ENCODE assay signal across 8 cellular contexts in the genomic region with DNA sequence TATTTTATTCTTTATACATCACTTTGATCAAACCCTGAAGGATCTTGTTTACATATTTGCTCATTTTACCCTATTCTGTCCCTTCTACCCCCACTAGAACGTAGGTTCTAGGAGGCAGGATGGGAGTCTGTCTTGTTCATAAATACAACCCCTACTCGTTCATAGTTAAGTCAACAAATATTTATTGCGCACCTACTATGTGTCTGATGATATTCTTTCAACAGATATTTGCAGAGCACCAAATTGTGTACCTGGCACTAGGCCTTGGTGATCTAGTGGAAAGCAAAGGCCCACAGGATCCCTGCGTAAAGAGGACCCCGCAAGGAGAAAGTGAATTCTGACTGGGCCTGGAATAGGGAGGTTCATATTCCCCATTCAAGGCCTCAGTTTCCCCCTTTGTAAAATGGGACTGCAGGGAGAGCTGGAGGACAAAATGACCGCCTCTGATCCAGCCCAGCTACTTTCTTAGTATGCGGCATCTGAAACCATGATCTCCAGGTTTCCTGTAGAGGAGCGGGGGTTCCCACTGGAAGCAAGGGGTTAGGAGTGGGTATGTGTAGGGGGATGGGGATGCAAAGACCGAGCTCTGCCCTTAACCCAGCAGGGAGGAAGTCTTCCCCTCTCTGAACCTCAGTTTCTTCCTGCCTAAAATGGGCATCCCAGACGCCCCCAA. TPM values are rescaled to one million over a fixed set of nuclear protein-coding genes. Genes with fewer than 3 reads are reported as not detected.
DNase-seq lines count a peak whose midpoint lies in the region; ATAC-seq and TF ChIP-seq lines count a peak whose summit lies in the region.

No MANE protein-coding gene starts in this region.

- ATAC-seq in GM21367 (IDR thresholded peaks at IDR 0.05; ENCODE audit: unreplicated experiment) = no peak
- no peak for ATAC-seq in GM19035 (IDR thresholded peaks at IDR 0.05; ENCODE audit: unreplicated experiment)

- no peaks in the 10 kb centered on the region for H3K27me3 ChIP-seq in SJSA1 (replicated peaks)
- H3K27me3 ChIP-seq in rectal smooth muscle tissue (ENCODE audit: control insufficient read depth, insufficient read depth, low read length) = no peaks in the 10 kb centered on the region

- H3K27ac ChIP-seq in SJSA1 (no peak overlapping the region), rectal smooth muscle tissue (ENCODE audit: low read depth, low read length) (no peak overlapping the region)

- peaks cover 16% of the 10 kb centered on the region for H3K4me1 ChIP-seq in SJSA1 (replicated peaks)
- H3K4me1 ChIP-seq in rectal smooth muscle tissue (ENCODE audit: control insufficient read depth, insufficient read depth, low read length) = peaks cover 11% of the 10 kb centered on the region

- peak overlapping the region; percentile 77 for H3K9ac ChIP-seq in rectal smooth muscle tissue (ENCODE audit: low read length)

- H3K36me3 ChIP-seq in SJSA1 (peaks cover 26% of the 10 kb centered on the region), rectal smooth muscle tissue (ENCODE audit: control insufficient read depth, insufficient read depth, low read length) (peaks cover 6% of the 10 kb centered on the region)

- H3K4me3 ChIP-seq in GM12864 (ENCODE audit: low read depth, low read length) (peak overlapping the region; percentile 85), SJSA1 (peak overlapping the region; percentile 77), fibroblast of pulmonary artery (replicated peaks; ENCODE audit: low read depth, low read length) (peak overlapping the region; percentile 96), rectal smooth muscle tissue (ENCODE audit: low read length) (peak overlapping the region; percentile 75)

- H3K9me3 ChIP-seq in SJSA1 (replicated peaks) = no peaks in the 10 kb centered on the region; the same call in 1 of the 2 replicates

- no peak for DNase-seq in GM12864 (ENCODE audit: low read depth)
- no peak for DNase-seq in SJSA1 (ENCODE audit: low read depth in 1 of 2, low spot score in 2 of 2)
- DNase-seq in fibroblast of pulmonary artery (ENCODE audit: low read depth) = no peak
- no peak for DNase-seq in amygdala (lab: John Stamatoyannopoulos, UW)
- DNase-seq in iPS-NIHi11 (ENCODE audit: low spot score) = no peak

- TF ChIP-seq CTCF in GM12864 (IDR thresholded peaks at IDR 0.05; ENCODE audit: low read depth, low read length, missing control alignments) (no peak), fibroblast of pulmonary artery (IDR thresholded peaks at IDR 0.05; ENCODE audit: low read length, missing control alignments) (no peak)

RNA-seq across cellular contexts. Expression of gene GEMIN7, which starts 0.5 kb away (rescaled TPM):
- 42.0 and 46.9 TPM in 2 replicates for total RNA-seq in SJSA1 (2014; rRNA removed; shearing (Covaris generic))

RNA-seq across cellular contexts. Expression of gene ZNF296, which starts 2.2 kb away (rescaled TPM):
- not detected in 2 replicates for total RNA-seq in SJSA1 (2014; rRNA removed; shearing (Covaris generic))

RNA-seq across cellular contexts. Expression of gene PPP1R37, which starts 14.5 kb away (rescaled TPM):
- 34.6 and 38.4 TPM in 2 replicates for total RNA-seq in SJSA1 (2014; rRNA removed; shearing (Covaris generic))

RNA-seq across cellular contexts. Expression of gene CLASRP, which starts 39.7 kb away (rescaled TPM):
- total RNA-seq in SJSA1 (2014; rRNA removed; shearing (Covaris generic)) = 14.4 and 51.8 TPM in 2 replicates
